In genomic region chr4:48269861-48270515, GRCh38 we compare ENCODE assay signal across 8 cellular contexts. TPM values are rescaled to one million over a fixed set of nuclear protein-coding genes. Genes with fewer than 3 reads are reported as not detected.
DNase-seq lines count a peak whose midpoint lies in the region; ATAC-seq, FAIRE-seq and TF ChIP-seq lines count a peak whose summit lies in the region.

No MANE protein-coding gene starts in this region.

- H3K4me3 ChIP-seq in ACC112 (ENCODE audit: low read depth, low read length) (peak overlapping the region; percentile 93), kidney (ENCODE audit: low read length in 2 of 2) (peak overlapping the region; percentile 78 to 82)

- CTCF ChIA-PET in activated B cell treated with CpG ODN at 0.5 μM for 24 hours (lab: Charles Lee) = interaction anchor here (0.8 kb wide), 1 partner anchor 142 kb away, joined by 4 read pairs; no protein-coding TSS in a partner anchor

- H3K4me3 Mint-ChIP-seq in activated B cell treated with CpG ODN at 0.5 μM for 24 hours = peak overlapping the region; percentile 96

- no peak overlapping the region; the same call in 1 of the 2 replicates for H3K27ac ChIP-seq in ACC112 (ENCODE audit: low read depth, low read length)
- peak overlapping the region; percentile 76 to 85 for H3K27ac ChIP-seq in kidney (ENCODE audit: low read depth in 2 of 2, low read length in 2 of 2)

- TF ChIP-seq CTCF in activated B cell treated with CpG ODN at 0.5 μM for 24 hours (IDR thresholded peaks at IDR 0.05) = no peak
- TF ChIP-seq CTCF in kidney (IDR thresholded peaks at IDR 0.05; ENCODE audit: borderline replicate concordance, extremely low read depth, insufficient read depth) = no peak

- no peaks in the 10 kb centered on the region for H3K9me3 Mint-ChIP-seq in activated B cell treated with CpG ODN at 0.5 μM for 24 hours

- H3K4me1 ChIP-seq in ACC112 (ENCODE audit: control insufficient read depth, insufficient read depth, low read length, unreplicated experiment) = no peaks in the 10 kb centered on the region
- peaks cover 0 to 3% of the 10 kb centered on the region in 2 donors for H3K4me1 ChIP-seq in kidney (ENCODE audit: control insufficient read depth in 1 of 2, insufficient read depth in 1 of 2, low read depth in 1 of 2, low read length in 2 of 2)

- H3K27me3 Mint-ChIP-seq in activated B cell treated with CpG ODN at 0.5 μM for 24 hours = no peaks in the 10 kb centered on the region

- H3K27ac Mint-ChIP-seq in activated B cell treated with CpG ODN at 0.5 μM for 24 hours = peak overlapping the region; percentile 92

- FAIRE-seq in kidney (lab: Jason Lieb, UNC) = no peak

- intact Hi-C loops in activated B cell treated with CpG ODN at 0.5 μM for 24 hours (cut with micrococcal nuclease) (loop anchor here (1.0 to 5.0 kb wide), 10 partner anchors 23 to 807 kb away; partner anchors contain the start of genes COMMD8, FRYL, NFXL1 and OCIAD1), kidney (cut with DNase I) (no loop called here)

- H3K27me3 ChIP-seq in ACC112 (ENCODE audit: insufficient read depth, low read length) = no peaks in the 10 kb centered on the region

- H3K4me1 Mint-ChIP-seq in activated B cell treated with CpG ODN at 0.5 μM for 24 hours = peaks cover 39% of the 10 kb centered on the region

- H3K36me3 ChIP-seq in ACC112 (ENCODE audit: insufficient read depth, low read length) (no peaks in the 10 kb centered on the region), kidney (ENCODE audit: control insufficient read depth in 1 of 2, insufficient read depth in 2 of 2, low read length in 2 of 2) (no peaks in the 10 kb centered on the region)

- H3K36me3 Mint-ChIP-seq in activated B cell treated with CpG ODN at 0.5 μM for 24 hours (ENCODE audit: low read depth) = peaks cover 9% of the 10 kb centered on the region

- H3K9ac ChIP-seq in kidney (ENCODE audit: low read length in 2 of 2) = peak overlapping the region; percentile 64 to 67

- ATAC-seq in GM18519 (IDR thresholded peaks at IDR 0.05; ENCODE audit: low FRiP score, unreplicated experiment) (peak; percentile 41), HG03045 (IDR thresholded peaks at IDR 0.05; ENCODE audit: unreplicated experiment) (peak; percentile 83), activated B cell treated with CpG ODN at 0.5 μM for 24 hours (ENCODE audit: low read depth) (peak; percentile 90)

- POLR2A ChIA-PET in activated B cell treated with CpG ODN at 0.5 μM for 24 hours (lab: Charles Lee) = interaction anchor here (0.6 to 1.3 kb wide), 2 partner anchors 70 to 75 kb away, joined by 3 to 4 read pairs; no protein-coding TSS in a partner anchor

- no peaks in the 10 kb centered on the region for H3K9me3 ChIP-seq in kidney (ENCODE audit: control insufficient read depth in 1 of 2, low read length in 2 of 2)

- H2AFZ ChIP-seq in ACC112 (ENCODE audit: low read length, unreplicated experiment) = peak overlapping the region; percentile 26

- no peaks in the 10 kb centered on the region for H3K79me2 ChIP-seq in ACC112 (ENCODE audit: control insufficient read depth, insufficient read depth, low read length, unreplicated experiment)

- peak; percentile 94 for DNase-seq in NCI-H2196 (lab: John Stamatoyannopoulos, UW; ENCODE audit: unreplicated experiment)
- DNase-seq in activated B cell treated with CpG ODN at 0.5 μM for 24 hours = peak; percentile 88
- peak; percentile 62 for DNase-seq in central memory CD4-positive, alpha-beta T cell
- DNase-seq in kidney = peak; percentile 96
- DNase-seq in stimulated activated CD4-positive, alpha-beta T cell treated with anti-CD3 and anti-CD28 coated beads, Interleukin-15, amount 100 ng/mL, for 24 hours = peak; percentile 96

RNA-seq across cellular contexts. Expression of gene TEC, which starts 0.3 kb away (rescaled TPM):
- 8.7 and 8.8 TPM in 2 replicates for total RNA-seq in activated B cell treated with CpG ODN at 0.5 μM for 24 hours
- total RNA-seq in kidney = 5.9 TPM
- 1.1 TPM for polyA plus RNA-seq in kidney (ENCODE audit: insufficient read depth, low read depth, low replicate concordance)
